8 cellular contexts compared by ENCODE assay signal in the genomic region with DNA sequence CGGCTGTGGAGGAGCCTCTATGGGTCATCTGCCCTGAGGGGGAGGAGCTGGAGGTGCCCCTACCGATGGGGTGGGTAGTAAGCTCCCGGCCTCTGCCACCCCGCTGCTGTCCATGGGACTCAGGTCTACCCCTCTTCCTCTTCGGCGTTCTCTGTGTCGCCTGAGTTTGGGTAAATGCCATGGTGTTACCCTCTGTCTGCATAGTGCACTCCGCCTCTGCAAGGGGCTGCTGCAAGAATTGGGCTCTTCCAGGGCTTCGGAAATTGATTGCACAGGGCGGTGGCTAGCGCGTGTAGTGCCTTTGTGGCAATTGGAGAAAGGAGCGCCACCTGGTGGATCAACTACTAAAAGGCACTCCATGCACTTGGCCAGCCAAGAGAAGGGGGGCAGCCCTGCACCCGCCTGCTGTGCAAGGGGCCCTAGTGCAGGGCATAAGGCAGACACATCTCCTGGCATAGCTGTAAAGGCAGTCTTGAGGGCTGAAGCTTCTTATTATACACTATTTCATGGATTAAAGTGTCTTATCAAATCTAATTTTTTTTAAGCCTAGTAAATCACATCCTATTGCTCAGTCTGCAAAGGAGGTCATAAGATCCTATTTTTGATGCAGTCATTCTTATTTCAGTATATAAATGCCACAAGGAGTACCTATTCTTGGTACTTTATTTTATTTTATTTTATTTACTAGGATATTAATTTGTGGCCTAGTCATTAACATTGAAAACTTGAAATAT.
DNase-seq lines count a peak whose midpoint lies in the region; ATAC-seq and TF ChIP-seq lines count a peak whose summit lies in the region.

No MANE protein-coding gene starts in this region.

- no peak overlapping the region for H3K27ac ChIP-seq in CD8-positive, alpha-beta T cell (ENCODE audit: low read depth, low read length)

- H3K36me3 ChIP-seq in CD8-positive, alpha-beta T cell (ENCODE audit: insufficient read depth, low read length), result no peaks in the 10 kb centered on the region

- TF ChIP-seq CTCF in CD8-positive, alpha-beta T cell (IDR thresholded peaks at IDR 0.05), result peak; percentile 82
- TF ChIP-seq CTCF in mesothelial cell of epicardium (IDR thresholded peaks at IDR 0.05; ENCODE audit: unreplicated experiment), result peak; percentile 86

- no peaks in the 10 kb centered on the region for H3K27me3 ChIP-seq in CD8-positive, alpha-beta T cell (ENCODE audit: insufficient read depth, low read length)

- H3K27me3 Mint-ChIP-seq in CD8-positive, alpha-beta T cell (ENCODE audit: low read depth), result peaks cover 12% of the 10 kb centered on the region
- H3K27me3 Mint-ChIP-seq in activated CD4-positive, alpha-beta memory T cell treated with anti-CD3 and anti-CD28 coated beads for 36 hours, result peaks cover 11% of the 10 kb centered on the region
- peaks cover 39 to 42% of the 10 kb centered on the region in 2 donors for H3K27me3 Mint-ChIP-seq in effector memory CD8-positive, alpha-beta T cell
- no peaks in the 10 kb centered on the region for H3K27me3 Mint-ChIP-seq in mesothelial cell of epicardium (ENCODE audit: low read depth)

- H3K9me3 Mint-ChIP-seq in CD8-positive, alpha-beta T cell, result no peaks in the 10 kb centered on the region
- H3K9me3 Mint-ChIP-seq in activated CD4-positive, alpha-beta memory T cell treated with anti-CD3 and anti-CD28 coated beads for 36 hours, result no peaks in the 10 kb centered on the region
- H3K9me3 Mint-ChIP-seq in effector memory CD8-positive, alpha-beta T cell, result no peaks in the 10 kb centered on the region
- no peaks in the 10 kb centered on the region for H3K9me3 Mint-ChIP-seq in mesothelial cell of epicardium

- H3K4me1 Mint-ChIP-seq in CD8-positive, alpha-beta T cell (ENCODE audit: low read depth), result peaks cover 6% of the 10 kb centered on the region
- H3K4me1 Mint-ChIP-seq in activated CD4-positive, alpha-beta memory T cell treated with anti-CD3 and anti-CD28 coated beads for 36 hours (ENCODE audit: low read depth), result peaks cover 3% of the 10 kb centered on the region
- H3K4me1 Mint-ChIP-seq in effector memory CD8-positive, alpha-beta T cell (ENCODE audit: low read depth in 2 of 2), result peaks cover 4 to 9% of the 10 kb centered on the region in 2 donors
- peaks cover 34% of the 10 kb centered on the region for H3K4me1 Mint-ChIP-seq in mesothelial cell of epicardium

- POLR2A ChIA-PET in CD8-positive, alpha-beta T cell (lab: Charles Lee), result no interaction called here
- POLR2A ChIA-PET in activated CD4-positive, alpha-beta memory T cell treated with anti-CD3 and anti-CD28 coated beads for 36 hours (lab: Charles Lee), result no interaction called here

- no peaks in the 10 kb centered on the region for H3K36me3 Mint-ChIP-seq in CD8-positive, alpha-beta T cell
- H3K36me3 Mint-ChIP-seq in activated CD4-positive, alpha-beta memory T cell treated with anti-CD3 and anti-CD28 coated beads for 36 hours, result no peaks in the 10 kb centered on the region
- H3K36me3 Mint-ChIP-seq in effector memory CD8-positive, alpha-beta T cell (ENCODE audit: insufficient read depth), result no peaks in the 10 kb centered on the region
- H3K36me3 Mint-ChIP-seq in mesothelial cell of epicardium, result no peaks in the 10 kb centered on the region

- DNase-seq in CD8-positive, alpha-beta T cell, result peak; percentile 57 to 83 (median 76)
- DNase-seq in NCI-H69 (lab: John Stamatoyannopoulos, UW), result peak; percentile 86
- DNase-seq in activated CD4-positive, alpha-beta memory T cell treated with anti-CD3 and anti-CD28 coated beads for 36 hours, result peak; percentile 83
- DNase-seq in effector memory CD8-positive, alpha-beta T cell, result peak; percentile 72 to 78 (median 74)
- DNase-seq in mesothelial cell of epicardium (ENCODE audit: low spot score in 2 of 2, unreplicated experiment in 2 of 2), result peak; percentile 67 to 84
- DNase-seq in stimulated activated CD8-positive, alpha-beta memory T cell treated with anti-CD3 and anti-CD28 coated beads, Interleukin-4, amount 100 ng/mL, for 24 hours (ENCODE audit: low read depth), result peak; percentile 63

- H3K27ac Mint-ChIP-seq in CD8-positive, alpha-beta T cell, result no peak overlapping the region
- no peak overlapping the region for H3K27ac Mint-ChIP-seq in activated CD4-positive, alpha-beta memory T cell treated with anti-CD3 and anti-CD28 coated beads for 36 hours
- no peak overlapping the region for H3K27ac Mint-ChIP-seq in effector memory CD8-positive, alpha-beta T cell
- H3K27ac Mint-ChIP-seq in mesothelial cell of epicardium, result peak overlapping the region; percentile 60

- CTCF ChIA-PET in CD8-positive, alpha-beta T cell (lab: Charles Lee), result interaction anchor here (0.5 to 5.6 kb wide), 16 partner anchors 9 to 616 kb away, joined by 3 to 34 read pairs (median 4); no protein-coding TSS in a partner anchor
- CTCF ChIA-PET in activated CD4-positive, alpha-beta memory T cell treated with anti-CD3 and anti-CD28 coated beads for 36 hours (lab: Charles Lee), result interaction anchor here (0.6 to 2.7 kb wide), 21 partner anchors 9 to 688 kb away, joined by 3 to 16 read pairs (median 4); partner anchors contain the start of genes PJVK and PRKRA

- H3K9me3 ChIP-seq in CD8-positive, alpha-beta T cell (ENCODE audit: low read length), result no peaks in the 10 kb centered on the region

- intact Hi-C loops in CD8-positive, alpha-beta T cell (cut with DNase I, micrococcal nuclease), result loop anchor here (1.0 to 10.0 kb wide), 8 partner anchors 139 to 1639 kb away; partner anchors contain the start of genes HOXD8 (in 1 of the 2), HOXD9 (in 1 of the 2) and RBM45 (in 1 of the 2)
- intact Hi-C loops in activated CD4-positive, alpha-beta memory T cell treated with anti-CD3 and anti-CD28 coated beads for 36 hours (cut with micrococcal nuclease), result loop anchor here (1.0 to 2.0 kb wide), 2 partner anchors 428 to 599 kb away; no protein-coding TSS in a partner anchor

- peak; percentile 97 for ATAC-seq in CD8-positive, alpha-beta T cell
- ATAC-seq in GM19397 (IDR thresholded peaks at IDR 0.05; ENCODE audit: unreplicated experiment) (peak; percentile 96), HG03457 (IDR thresholded peaks at IDR 0.05; ENCODE audit: unreplicated experiment) (peak; percentile 98)
- ATAC-seq in effector memory CD8-positive, alpha-beta T cell (replicated peaks), result peak; percentile 98

- H3K4me1 ChIP-seq in CD8-positive, alpha-beta T cell (ENCODE audit: insufficient read depth, low read length), result peaks cover 5% of the 10 kb centered on the region

- H3K4me3 Mint-ChIP-seq in CD8-positive, alpha-beta T cell, result no peak overlapping the region
- no peak overlapping the region for H3K4me3 Mint-ChIP-seq in activated CD4-positive, alpha-beta memory T cell treated with anti-CD3 and anti-CD28 coated beads for 36 hours
- H3K4me3 Mint-ChIP-seq in effector memory CD8-positive, alpha-beta T cell, result no peak overlapping the region
- H3K4me3 Mint-ChIP-seq in mesothelial cell of epicardium, result peak overlapping the region; percentile 38

- no peak overlapping the region for H3K4me3 ChIP-seq in CD8-positive, alpha-beta T cell (ENCODE audit: low read depth, low read length)
